ENCODE assay signal across 23 cellular contexts in genomic region chr4:19857405-19857804, GRCh38.
DNase-seq lines count a peak whose midpoint lies in the region; ATAC-seq and TF ChIP-seq lines count a peak whose summit lies in the region.
"Had no signal": no experiment of that assay in that cellular context is flagged by ENCODE, and none has a peak within 500 bp of the region (broad histone marks: within the 10 kb centered on the region; RNA-seq: fewer than 3 reads in every experiment).

No MANE protein-coding gene starts in this region.

- intact Hi-C loops in Calu3 (cut with micrococcal nuclease; ENCODE audit: unreplicated experiment), result no loop called here

- H3K4me1 Mint-ChIP-seq in Calu3 (ENCODE audit: low read depth, unreplicated experiment), result no peaks in the 10 kb centered on the region
- H3K4me1 Mint-ChIP-seq: activated CD4-positive, alpha-beta T cell treated with anti-CD3 and anti-CD28 coated beads, Interleukin-2, amount 10 ng/mL, durations not matched to agents 7 days and 5 days; activated CD8-positive, alpha-beta memory T cell treated with anti-CD3 and anti-CD28 coated beads, Interleukin-2, amount 10 ng/mL, durations not matched to agents 7 days and 5 days; central memory CD8-positive, alpha-beta T cell; T-helper 17 cell had no signal

- no peak overlapping the region for H3K27ac Mint-ChIP-seq in Calu3 (ENCODE audit: unreplicated experiment)
- H3K27ac Mint-ChIP-seq: activated CD4-positive, alpha-beta T cell treated with anti-CD3 and anti-CD28 coated beads, Interleukin-2, amount 10 ng/mL, durations not matched to agents 7 days and 5 days; activated CD8-positive, alpha-beta memory T cell treated with anti-CD3 and anti-CD28 coated beads, Interleukin-2, amount 10 ng/mL, durations not matched to agents 7 days and 5 days; activated T-helper 1 cell treated with anti-CD3 and anti-CD28 coated beads, Interleukin-12 subunit alpha, Interleukin-12 subunit beta, Interleukin-2, Interleukin-4 antibody, amounts not matched to agents 30 ng/mL and 10 ng/mL and 1 ng/mL, durations not matched to agents 14 hours and 24 hours and 36 hours; stimulated activated naive CD8-positive, alpha-beta T cell treated with anti-CD3 and anti-CD28 coated beads, Interleukin-15, Interleukin-2, amounts not matched to agents 100 ng/mL and 50 ng/mL, for 24 hours; T-helper 17 cell had no signal

- TF ChIP-seq CTCF in fibroblast of pulmonary artery (IDR thresholded peaks at IDR 0.05; ENCODE audit: low read length, missing control alignments) (no peak), Calu3 (IDR thresholded peaks at IDR 0.05; ENCODE audit: unreplicated experiment) (no peak)

- no peaks in the 10 kb centered on the region for H3K27me3 Mint-ChIP-seq in Calu3 (ENCODE audit: unreplicated experiment)
- H3K27me3 Mint-ChIP-seq: activated CD4-positive, alpha-beta T cell treated with anti-CD3 and anti-CD28 coated beads, Interleukin-2, amount 10 ng/mL, durations not matched to agents 7 days and 5 days; activated CD8-positive, alpha-beta memory T cell treated with anti-CD3 and anti-CD28 coated beads, Interleukin-2, amount 10 ng/mL, durations not matched to agents 7 days and 5 days; central memory CD8-positive, alpha-beta T cell; stimulated activated naive CD8-positive, alpha-beta T cell treated with anti-CD3 and anti-CD28 coated beads, Interleukin-15, Interleukin-2, amounts not matched to agents 100 ng/mL and 50 ng/mL, for 24 hours; T-helper 17 cell had no signal

- H3K4me3 Mint-ChIP-seq in Calu3 (ENCODE audit: low read depth, unreplicated experiment), result no peak overlapping the region
- H3K4me3 Mint-ChIP-seq: activated CD4-positive, alpha-beta T cell treated with anti-CD3 and anti-CD28 coated beads, Interleukin-2, amount 10 ng/mL, durations not matched to agents 7 days and 5 days; activated CD8-positive, alpha-beta memory T cell treated with anti-CD3 and anti-CD28 coated beads, Interleukin-2, amount 10 ng/mL, durations not matched to agents 7 days and 5 days; activated T-helper 1 cell treated with anti-CD3 and anti-CD28 coated beads, Interleukin-12 subunit alpha, Interleukin-12 subunit beta, Interleukin-2, Interleukin-4 antibody, amounts not matched to agents 30 ng/mL and 10 ng/mL and 1 ng/mL, durations not matched to agents 14 hours and 24 hours and 36 hours; central memory CD8-positive, alpha-beta T cell; stimulated activated naive CD8-positive, alpha-beta T cell treated with anti-CD3 and anti-CD28 coated beads, Interleukin-15, Interleukin-2, amounts not matched to agents 100 ng/mL and 50 ng/mL, for 24 hours; T-helper 17 cell had no signal

- no peaks in the 10 kb centered on the region for H3K36me3 Mint-ChIP-seq in Calu3 (ENCODE audit: insufficient read depth, unreplicated experiment)
- H3K36me3 Mint-ChIP-seq: activated CD8-positive, alpha-beta memory T cell treated with anti-CD3 and anti-CD28 coated beads, Interleukin-2, amount 10 ng/mL, durations not matched to agents 7 days and 5 days had no signal

- H3K4me3 ChIP-seq in fibroblast of pulmonary artery (replicated peaks; ENCODE audit: low read depth, low read length), result no peak overlapping the region
- H3K4me3 ChIP-seq in skeletal muscle cell (ENCODE audit: low read depth, low read length), result no peak overlapping the region
- H3K4me3 ChIP-seq: K562, MG63, thyroid gland had no signal

- BruUV-seq in Calu3 (replicated peaks; lab: Mats Ljungman, UMichigan), result no TSS peak

- CTCF ChIA-PET in Calu3 (lab: Charles Lee), result no interaction called here

- H3K9me3 Mint-ChIP-seq in Calu3 (ENCODE audit: low read depth, unreplicated experiment), result peaks cover 3% of the 10 kb centered on the region

- peak; percentile 17 for DNase-seq in NCI-H2107 treated with DMSO at 0.1 percent for 48 hours (lab: John Stamatoyannopoulos, UW; ENCODE audit: unreplicated experiment)
- DNase-seq in NCI-H2107 (lab: John Stamatoyannopoulos, UW), result no peak
- DNase-seq in RPMI7951 (ENCODE audit: low read depth), result peak; percentile 11
- DNase-seq in fibroblast of pulmonary artery (ENCODE audit: low read depth), result peak; percentile 51
- peak; percentile 6 for DNase-seq in skeletal muscle cell (ENCODE audit: low read depth)
- no peak for DNase-seq in Calu3
- DNase-seq: activated CD4-positive, alpha-beta T cell treated with anti-CD3 and anti-CD28 coated beads, Interleukin-2, amount 10 ng/mL, durations not matched to agents 7 days and 5 days; activated CD8-positive, alpha-beta memory T cell treated with anti-CD3 and anti-CD28 coated beads, Interleukin-2, amount 10 ng/mL, durations not matched to agents 7 days and 5 days; activated naive CD4-positive, alpha-beta T cell treated with anti-CD3 and anti-CD28 coated beads, Interleukin-2, amount 50 U/mL, for 16 hours; aorta; BE2C; mammary epithelial cell; MG63; NCI-H446 treated with DMSO at 0.1 percent for 48 hours; right cardiac atrium; T-helper 17 cell had no signal

- ATAC-seq in HG03354 (IDR thresholded peaks at IDR 0.05; ENCODE audit: poor library complexity, severe bottlenecking, unreplicated experiment), result no peak
- ATAC-seq in HG02798 (IDR thresholded peaks at IDR 0.05; ENCODE audit: poor library complexity, unreplicated experiment), result no peak
- ATAC-seq: activated CD8-positive, alpha-beta memory T cell treated with anti-CD3 and anti-CD28 coated beads, Interleukin-2, amount 10 ng/mL, durations not matched to agents 7 days and 5 days; K562; right cardiac atrium; T-helper 17 cell had no signal

Comparison
In these comparisons a context has a peak if more than half of its experiments do, and no peak if none do; other contexts are left out.
1. DNase-seq: peak in NCI-H2107 treated with DMSO at 0.1 percent for 48 hours (single experiment), RPMI7951 (single experiment), fibroblast of pulmonary artery (single experiment) and skeletal muscle cell (single experiment); none in NCI-H2107 (single experiment) and Calu3 (single experiment).